8 cellular contexts compared by ENCODE assay signal in genomic region chr18:58566893-58567292, GRCh38.
A peak's percentile ranks its signal among the peaks of the same experiment; 100 is the strongest.
DNase-seq lines count a peak whose midpoint lies in the region; ATAC-seq, FAIRE-seq and TF ChIP-seq lines count a peak whose summit lies in the region.
"Not testable (repeated sequence)": the region's sequence is repeated elsewhere in the genome, so short reads cannot be mapped to it uniquely, and the experiment has no call there.

No MANE protein-coding gene starts in this region.

- not testable (repeated sequence) for H3F3A ChIP-seq in GM23338 (replicated peaks; ENCODE audit: low read depth)

- WGBS in A549 (ENCODE audit: missing lambda C conversion rate): 93% methylated on average over 8 of the region's 8 CpGs
- WGBS in right lobe of liver (ENCODE audit: insufficient coverage, low coverage, low lambda C conversion rate, missing lambda C conversion rate): 36% methylated on average over 8 of the region's 8 CpGs
- 65 to 72% (median 67%) methylated on average over 8 of the region's 8 CpGs for WGBS in psoas muscle, 3 donors
- WGBS in thymus: 95% methylated on average over 8 of the region's 8 CpGs

- POLR2A ChIA-PET in A549 (lab: Yijun Ruan, JAX): not testable (repeated sequence)

- not testable (repeated sequence) for H3K27me3 ChIP-seq in GM23338 (ENCODE audit: insufficient read depth); RWPE2 (ENCODE audit: insufficient read depth, poor library complexity, severe bottlenecking); cardiac muscle cell; right lobe of liver; psoas muscle (ENCODE audit: insufficient read depth in 3 of 3, low read length in 2 of 3); thymus (ENCODE audit: control insufficient read depth, insufficient read depth)

- H3K36me3 Mint-ChIP-seq in GM23338 (ENCODE audit: low read depth); chondrocyte (ENCODE audit: low read depth): not testable (repeated sequence)

- not testable (repeated sequence) for FAIRE-seq in A549 (lab: Jason Lieb, UNC)

- not testable (repeated sequence) for ATAC-seq in A549, GM23338, right lobe of liver, psoas muscle
- ATAC-seq in RWPE2 (ENCODE audit: low read depth): peak; percentile 31

- peak overlapping the region; percentile 69 to 84 for H3K27ac ChIP-seq in A549
- not testable (repeated sequence) for H3K27ac ChIP-seq in GM23338 (ENCODE audit: low read depth)
- H3K27ac ChIP-seq in RWPE2 (ENCODE audit: poor library complexity, severe bottlenecking): peak overlapping the region; percentile 70
- H3K27ac ChIP-seq in cardiac muscle cell: peak overlapping the region; percentile 38
- H3K27ac ChIP-seq in right lobe of liver: peak overlapping the region; percentile 61 to 90 (median 86)
- H3K27ac ChIP-seq in psoas muscle: peak overlapping the region; percentile 90
- peak overlapping the region; percentile 31 for H3K27ac ChIP-seq in thymus (ENCODE audit: low read depth)

- not testable (repeated sequence) for H3K9me3 ChIP-seq in A549; RWPE2 (ENCODE audit: severe bottlenecking); cardiac muscle cell (ENCODE audit: low read depth); right lobe of liver; psoas muscle; thymus (ENCODE audit: control insufficient read depth)

- peak overlapping the region; percentile 59; the same call in 1 of the 2 replicates for H2AFZ ChIP-seq in GM23338

- CTCF ChIA-PET in A549 (lab: Yijun Ruan, JAX): interaction anchor here (0.5 to 1.0 kb wide), 2 partner anchors 12 to 42 kb away, joined by 3 read pairs; no protein-coding TSS in a partner anchor

- H3K4me1 ChIP-seq in A549: peaks cover 68% of the 10 kb centered on the region
- H3K4me1 ChIP-seq in GM23338 (ENCODE audit: insufficient read depth); cardiac muscle cell (ENCODE audit: low read depth); thymus (ENCODE audit: control insufficient read depth, insufficient read depth, low read length): not testable (repeated sequence)
- H3K4me1 ChIP-seq in RWPE2 (ENCODE audit: insufficient read depth, poor library complexity, severe bottlenecking): peaks cover 14% of the 10 kb centered on the region
- H3K4me1 ChIP-seq in right lobe of liver: peaks cover 0 to 39% (median 12%) of the 10 kb centered on the region in 4 donors
- peaks cover 76% of the 10 kb centered on the region for H3K4me1 ChIP-seq in psoas muscle

- H3K4me1 Mint-ChIP-seq in GM23338: not testable (repeated sequence)
- peaks cover 70% of the 10 kb centered on the region for H3K4me1 Mint-ChIP-seq in chondrocyte (ENCODE audit: low read depth)

- H3K9me2 ChIP-seq in GM23338 (ENCODE audit: insufficient read depth): not testable (repeated sequence)

- not testable (repeated sequence) for H4K20me1 ChIP-seq in GM23338 (replicated peaks; ENCODE audit: insufficient read depth)

- TF ChIP-seq EP300 in A549 (IDR thresholded peaks at IDR 0.05): not testable (repeated sequence)

- not testable (repeated sequence) for H3K27ac Mint-ChIP-seq in GM23338
- H3K27ac Mint-ChIP-seq in chondrocyte (ENCODE audit: unreplicated experiment): peak overlapping the region; percentile 93

- intact Hi-C loops in right lobe of liver (cut with DNase I); psoas muscle (cut with DNase I): not testable (repeated sequence)

- not testable (repeated sequence) for TF ChIP-seq POLR2A in A549 (IDR thresholded peaks at IDR 0.05; ENCODE audit: low read length); right lobe of liver (IDR thresholded peaks at IDR 0.05)

- H3K9me3 Mint-ChIP-seq in GM23338; chondrocyte (ENCODE audit: low read depth): not testable (repeated sequence)

- peak overlapping the region; percentile 56 for H3K4me2 ChIP-seq in A549
- H3K4me2 ChIP-seq in GM23338: not testable (repeated sequence)

- H3K36me3 ChIP-seq in GM23338 (ENCODE audit: insufficient read depth); RWPE2 (ENCODE audit: low read depth); cardiac muscle cell; right lobe of liver; psoas muscle (ENCODE audit: insufficient read depth in 1 of 2, low read depth in 1 of 2); thymus (ENCODE audit: control insufficient read depth, insufficient read depth): not testable (repeated sequence)

- not testable (repeated sequence) for DNase-seq in A549 (ENCODE audit: low read depth in 1 of 2, low spot score in 1 of 2); GM23338 (ENCODE audit: low spot score); RWPE2 (ENCODE audit: low spot score); chondrocyte (ENCODE audit: low spot score); cardiac muscle cell (ENCODE audit: low read depth in 1 of 2, low spot score in 1 of 2); right lobe of liver; psoas muscle

- not testable (repeated sequence) for TF ChIP-seq RAD21 in A549 (conservative IDR thresholded peaks at IDR 0.05 in 1 of 2, IDR thresholded peaks at IDR 0.05 in 1 of 2)

- H3K4me3 Mint-ChIP-seq in GM23338; chondrocyte (ENCODE audit: unreplicated experiment): not testable (repeated sequence)

- H3K4me3 ChIP-seq in A549; GM23338; RWPE2 (ENCODE audit: severe bottlenecking); cardiac muscle cell; right lobe of liver; psoas muscle; thymus (ENCODE audit: low read length): not testable (repeated sequence)

- TF ChIP-seq CTCF in A549 (IDR thresholded peaks at IDR 0.05); GM23338 (conservative IDR thresholded peaks at IDR 0.05; ENCODE audit: low read depth in 2 of 2); RWPE2 (IDR thresholded peaks at IDR 0.05; ENCODE audit: poor library complexity, severe bottlenecking); chondrocyte (IDR thresholded peaks at IDR 0.05); cardiac muscle cell (IDR thresholded peaks at IDR 0.05; ENCODE audit: low read depth, low read length); right lobe of liver (IDR thresholded peaks at IDR 0.05); psoas muscle (IDR thresholded peaks at IDR 0.05): not testable (repeated sequence)

- H3K27me3 Mint-ChIP-seq in GM23338 (ENCODE audit: insufficient read depth, low read depth, poor library complexity); chondrocyte (ENCODE audit: low read depth): not testable (repeated sequence)

- not testable (repeated sequence) for H3K79me2 ChIP-seq in GM23338 (replicated peaks; ENCODE audit: insufficient read depth)
